ENCODE assay signal across 11 cellular contexts in genomic region chr6:2850480-2851150, GRCh38. TPM values are rescaled to one million over a fixed set of nuclear protein-coding genes. Genes with fewer than 3 reads are reported as not detected.
DNase-seq lines count a peak whose midpoint lies in the region; ATAC-seq, FAIRE-seq and TF ChIP-seq lines count a peak whose summit lies in the region.
"Had no signal": no experiment of that assay in that cellular context is flagged by ENCODE, and none has a peak within 500 bp of the region (broad histone marks: within the 10 kb centered on the region; RNA-seq: fewer than 3 reads in every experiment).

No MANE protein-coding gene starts in this region.

- in situ Hi-C loops in IMR-90 (cut with MboI; ENCODE audit: low sequenced_read_pairs), result no loop called here
- in situ Hi-C loops in GM12878 (cut with MboI), result no loop called here

- H2BK20ac ChIP-seq in IMR-90 (ENCODE audit: low read depth, low read length), result peak overlapping the region; percentile 68

- H3K14ac ChIP-seq in IMR-90 (replicated peaks; ENCODE audit: low read depth, low read length), result peak overlapping the region; percentile 82

- H3K4me3 Mint-ChIP-seq in CD4-positive, alpha-beta memory T cell, result no peak overlapping the region
- H3K4me3 Mint-ChIP-seq in mesothelial cell of epicardium, result no peak overlapping the region
- H3K4me3 Mint-ChIP-seq: neural progenitor cell had no signal

- no peak for FAIRE-seq in GM12878 (lab: Jason Lieb, UNC)

- H3K4me2 ChIP-seq in IMR-90 (ENCODE audit: low read depth, low read length) (peak overlapping the region; percentile 33), GM12878 (ENCODE audit: control insufficient read depth, insufficient read depth) (no peak overlapping the region)
- H3K4me2 ChIP-seq: neural progenitor cell had no signal

- TF ChIP-seq RAD21 in IMR-90 (IDR thresholded peaks at IDR 0.05; ENCODE audit: low read length) (no peak), GM12878 (IDR thresholded peaks at IDR 0.05; ENCODE audit: insufficient read depth, low read depth, low read length) (no peak)

- H2AK5ac ChIP-seq in IMR-90 (ENCODE audit: low read depth, low read length), result peak overlapping the region; percentile 95

- dilution Hi-C loops in IMR-90 (cut with HindIII; ENCODE audit: low sequenced_read_pairs, unreplicated experiment), result no loop called here

- peak overlapping the region; percentile 66; the same call in 1 of the 2 replicates for H3K23ac ChIP-seq in IMR-90 (ENCODE audit: low read depth, low read length)

- no peaks in the 10 kb centered on the region for H3K36me3 ChIP-seq in CD4-positive, alpha-beta memory T cell (ENCODE audit: insufficient read depth, low read length)
- no peaks in the 10 kb centered on the region for H3K36me3 ChIP-seq in IMR-90 (ENCODE audit: control insufficient read depth, insufficient read depth, low read length)
- H3K36me3 ChIP-seq in GM12878 (ENCODE audit: control insufficient read depth in 2 of 2, insufficient read depth in 2 of 2, low read length in 1 of 2), result no peaks in the 10 kb centered on the region
- H3K36me3 ChIP-seq: neural progenitor cell, uterus had no signal

- SMC1A ChIA-PET in GM12878 (lab: Charles Lee; ENCODE audit: uncharacterized antibody, unreplicated experiment), result interaction anchor here (0.7 to 7.8 kb wide), 17 partner anchors 11 to 102 kb away, joined by 3 to 136 read pairs (median 4); partner anchors contain the start of gene SERPINB9

- H3K9ac ChIP-seq in IMR-90 (ENCODE audit: low read depth, low read length), result peak overlapping the region; percentile 9; the same call in 1 of the 2 replicates
- H3K9ac ChIP-seq in GM12878 (ENCODE audit: control insufficient read depth, insufficient read depth, low read length), result no peak overlapping the region
- H3K9ac ChIP-seq: neural progenitor cell had no signal

- H3K9me1 ChIP-seq in IMR-90 (ENCODE audit: insufficient read depth, low read length), result peaks cover 32% of the 10 kb centered on the region

- peaks cover 0 to 5% (median 0%) of the 10 kb centered on the region in 8 donors for H3K9me3 Mint-ChIP-seq in CD4-positive, alpha-beta memory T cell
- no peaks in the 10 kb centered on the region for H3K9me3 Mint-ChIP-seq in mesothelial cell of epicardium
- H3K9me3 Mint-ChIP-seq: neural progenitor cell had no signal

- no peak overlapping the region for H3K27ac ChIP-seq in CD4-positive, alpha-beta memory T cell (ENCODE audit: low read depth, low read length)
- H3K27ac ChIP-seq in IMR-90 (ENCODE audit: insufficient read depth, low read length) (peak overlapping the region; percentile 75), GM12878 (ENCODE audit: control insufficient read depth, insufficient read depth) (no peak overlapping the region)
- H3K27ac ChIP-seq: neural progenitor cell had no signal

- H4K91ac ChIP-seq in IMR-90 (ENCODE audit: insufficient read depth, low read depth, low read length), result peak overlapping the region; percentile 89

- H3K4ac ChIP-seq in IMR-90 (ENCODE audit: low read depth, low read length), result peak overlapping the region; percentile 78

- no peaks in the 10 kb centered on the region for H3K9me3 ChIP-seq in CD4-positive, alpha-beta memory T cell (ENCODE audit: control insufficient read depth in 1 of 2, low read length in 2 of 2)
- H3K9me3 ChIP-seq in IMR-90 (ENCODE audit: control insufficient read depth, insufficient read depth, low read length) (no peaks in the 10 kb centered on the region), GM12878 (replicated peaks; ENCODE audit: control insufficient read depth, insufficient read depth, low read length) (peaks cover 2% of the 10 kb centered on the region; the same call in 1 of the 3 replicates)
- H3K9me3 ChIP-seq: uterus had no signal

- TF ChIP-seq CTCF in IMR-90 (conservative IDR thresholded peaks at IDR 0.05; ENCODE audit: low read depth, low read length) (no peak), GM12878 (IDR thresholded peaks at IDR 0.05 in 2 of 3, conservative IDR thresholded peaks at IDR 0.05 in 1 of 3; ENCODE audit: control insufficient read depth in 2 of 3, extremely low read depth in 1 of 3, insufficient read depth in 1 of 3, low read depth in 3 of 3, low read length in 3 of 3) (no peak), mesothelial cell of epicardium (IDR thresholded peaks at IDR 0.05; ENCODE audit: unreplicated experiment) (no peak)

- RAD21 ChIA-PET in GM12878 (lab: Charles Lee; ENCODE audit: unreplicated experiment), result interaction anchor here (0.8 to 2.3 kb wide), 9 partner anchors 9 to 139 kb away, joined by 3 to 13 read pairs (median 4); partner anchors contain the start of genes SERPINB1 and WRNIP1

- no peaks in the 10 kb centered on the region for H3K79me2 ChIP-seq in GM12878 (ENCODE audit: control insufficient read depth, insufficient read depth, low read length)

- peaks cover 60% of the 10 kb centered on the region for H3K4me1 ChIP-seq in CD4-positive, alpha-beta memory T cell (ENCODE audit: insufficient read depth, low read length)
- H3K4me1 ChIP-seq in IMR-90 (ENCODE audit: control insufficient read depth, insufficient read depth, low read length) (peaks cover 28% of the 10 kb centered on the region), GM12878 (ENCODE audit: control insufficient read depth, insufficient read depth, low read length) (peaks cover 33% of the 10 kb centered on the region)
- H3K4me1 ChIP-seq: uterus had no signal

- POLR2A ChIA-PET in CD4-positive, alpha-beta memory T cell (lab: Charles Lee; ENCODE audit: partially characterized antibody), result interaction anchor here (0.8 to 4.3 kb wide), 6 partner anchors 9 to 139 kb away, joined by 3 to 29 read pairs (median 5); partner anchors contain the start of genes SERPINB1 and SERPINB9
- POLR2A ChIA-PET in IMR-90 (lab: Charles Lee; ENCODE audit: unreplicated experiment) (interaction anchor here (0.9 kb wide), 1 partner anchor 9 kb away, joined by 3 read pairs; the partner anchor contains the start of gene SERPINB1), GM12878 (lab: Charles Lee) (interaction anchor here (0.7 to 1.7 kb wide), 7 partner anchors 12 to 139 kb away, joined by 3 to 6 read pairs (median 4); no protein-coding TSS in a partner anchor)

- H2AK9ac ChIP-seq in IMR-90 (replicated peaks; ENCODE audit: low read depth, low read length, poor library complexity), result no peak overlapping the region

- CTCF ChIA-PET in CD4-positive, alpha-beta memory T cell (lab: Charles Lee; ENCODE audit: partially characterized antibody), result interaction anchor here (0.5 to 11.3 kb wide), 13 partner anchors 9 to 504 kb away, joined by 3 to 223 read pairs (median 4); partner anchors contain the start of gene SERPINB1
- CTCF ChIA-PET in IMR-90 (lab: Yijun Ruan, JAX) (interaction anchor here (0.6 to 2.5 kb wide), 5 partner anchors 53 to 138 kb away, joined by 4 to 10 read pairs (median 7); no protein-coding TSS in a partner anchor), GM12878 (lab: Yijun Ruan, JAX) (interaction anchor here (0.6 to 2.7 kb wide), 15 partner anchors 10 to 140 kb away, joined by 3 to 23 read pairs (median 4); partner anchors contain the start of gene SERPINB1)

- H4K20me1 ChIP-seq in IMR-90 (ENCODE audit: insufficient read depth, low read length) (no peaks in the 10 kb centered on the region), GM12878 (ENCODE audit: control insufficient read depth, insufficient read depth) (no peaks in the 10 kb centered on the region)

- peak overlapping the region; percentile 66 for H2AFZ ChIP-seq in IMR-90 (replicated peaks; ENCODE audit: low read length, poor library complexity)
- no peak overlapping the region for H2AFZ ChIP-seq in GM12878 (ENCODE audit: control insufficient read depth, low read depth, low read length)
- H2AFZ ChIP-seq: neural progenitor cell had no signal

- peaks cover 39 to 68% (median 56%) of the 10 kb centered on the region in 4 donors for H3K4me1 Mint-ChIP-seq in CD4-positive, alpha-beta memory T cell
- peaks cover 44% of the 10 kb centered on the region for H3K4me1 Mint-ChIP-seq in mesothelial cell of epicardium

- H3K27me3 ChIP-seq in CD4-positive, alpha-beta memory T cell (ENCODE audit: insufficient read depth, low read length), result no peaks in the 10 kb centered on the region
- H3K27me3 ChIP-seq in IMR-90 (ENCODE audit: control insufficient read depth, insufficient read depth, low read length) (no peaks in the 10 kb centered on the region), GM12878 (replicated peaks in 1 of 2; ENCODE audit: control insufficient read depth in 2 of 2, insufficient read depth in 2 of 2, low read length in 1 of 2) (no peaks in the 10 kb centered on the region)
- H3K27me3 ChIP-seq: neural progenitor cell, uterus had no signal

- peak overlapping the region; percentile 93; the same call in 2 of the 3 replicates for H2BK15ac ChIP-seq in IMR-90 (ENCODE audit: low read depth, low read length)

- H3K36me3 Mint-ChIP-seq in CD4-positive, alpha-beta memory T cell, result peaks cover 3 to 4% of the 10 kb centered on the region in 2 donors
- no peaks in the 10 kb centered on the region for H3K36me3 Mint-ChIP-seq in mesothelial cell of epicardium
- H3K36me3 Mint-ChIP-seq: neural progenitor cell had no signal

- no peak for TF ChIP-seq EP300 in GM12878 (IDR thresholded peaks at IDR 0.05; ENCODE audit: borderline replicate concordance in 1 of 2, control insufficient read depth in 1 of 2, low read depth in 2 of 2, low read length in 2 of 2)

- peak overlapping the region; percentile 65 for H2BK5ac ChIP-seq in IMR-90 (ENCODE audit: low read depth, low read length, poor library complexity, severe bottlenecking)

- no TSS peak for BruUV-seq in IMR-90 (replicated peaks; lab: Mats Ljungman, UMichigan)
- BruUV-seq in GM12878 (replicated peaks; lab: Mats Ljungman, UMichigan), result no TSS peak

- peak overlapping the region; percentile 95 for H4K5ac ChIP-seq in IMR-90 (ENCODE audit: low read depth, low read length)

- peak overlapping the region; percentile 83 to 92 for H4K8ac ChIP-seq in IMR-90 (ENCODE audit: low read depth in 2 of 2, low read length in 2 of 2)

- TF ChIP-seq POLR2A in IMR-90 (IDR thresholded peaks at IDR 0.05; ENCODE audit: low read depth, low read length) (no peak), GM12878 (IDR thresholded peaks at IDR 0.05; ENCODE audit: low read depth, low read length) (no peak)

- H3K27ac Mint-ChIP-seq in CD4-positive, alpha-beta memory T cell, result peak overlapping the region; percentile 41 to 81 (median 59)
- peak overlapping the region; percentile 97 for H3K27ac Mint-ChIP-seq in mesothelial cell of epicardium

- peak overlapping the region; percentile 83 for H3K18ac ChIP-seq in IMR-90 (ENCODE audit: low read depth, low read length)

- intact Hi-C loops in CD4-positive, alpha-beta memory T cell (cut with micrococcal nuclease), result no loop called here
- intact Hi-C loops in IMR-90 (cut with micrococcal nuclease) (no loop called here), GM12878 (cut with micrococcal nuclease; ENCODE audit: unreplicated experiment) (no loop called here)

- no peaks in the 10 kb centered on the region for H3K27me3 Mint-ChIP-seq in CD4-positive, alpha-beta memory T cell
- no peaks in the 10 kb centered on the region for H3K27me3 Mint-ChIP-seq in mesothelial cell of epicardium (ENCODE audit: low read depth)

- peak overlapping the region; percentile 96 for H2BK120ac ChIP-seq in IMR-90 (ENCODE audit: low read depth, low read length)

- no peak overlapping the region for H3K4me3 ChIP-seq in CD4-positive, alpha-beta memory T cell (ENCODE audit: low read length in 2 of 2)
- no peak overlapping the region for H3K4me3 ChIP-seq in IMR-90 (ENCODE audit: insufficient read depth, low read depth, low read length)
- H3K4me3 ChIP-seq in GM12878, result no peak overlapping the region
- H3K4me3 ChIP-seq: neural progenitor cell, uterus had no signal

- peaks cover 0 to 27% of the 10 kb centered on the region in 2 experiments; a peak in 2 of 4 replicates for H3K79me1 ChIP-seq in IMR-90 (ENCODE audit: low read depth in 1 of 2, low read length in 2 of 2)

- WGBS in IMR-90 (ENCODE audit: extremely low coverage in 2 of 2, insufficient read length in 1 of 2), 2 experiments, result no CpG with 5 or more reads among the region's 5 CpGs
- 52% methylated on average over 5 of the region's 5 CpGs for WGBS in GM12878 (ENCODE audit: insufficient coverage, insufficient replicate concordance, low lambda C conversion rate, missing lambda C conversion rate)

- ATAC-seq in IMR-90 (ENCODE audit: low read depth) (peak; percentile 31), GM12878 (no peak), GM18907 (IDR thresholded peaks at IDR 0.05; ENCODE audit: unreplicated experiment) (no peak), HG02973 (IDR thresholded peaks at IDR 0.05; ENCODE audit: unreplicated experiment) (no peak)

- peak overlapping the region; percentile 30; the same call in 1 of the 2 replicates for H3K56ac ChIP-seq in IMR-90 (ENCODE audit: extremely low read depth, insufficient read depth, low read length)

- DNase-seq in CD4-positive, alpha-beta memory T cell, result no peak
- peak; percentile 58 for DNase-seq in IMR-90
- DNase-seq in GM12878 (ENCODE audit: low read depth, low spot score), result no peak
- DNase-seq in mesothelial cell of epicardium (ENCODE audit: low spot score in 2 of 2, unreplicated experiment in 2 of 2), result no peak
- no peak for DNase-seq in 8988T
- no peak for DNase-seq in midbrain (lab: John Stamatoyannopoulos, UW)
- DNase-seq: DMS153, uterus had no signal

RNA-seq across cellular contexts. Expression of gene SERPINB1, which starts 9.0 kb away (rescaled TPM):
- total RNA-seq in CD4-positive, alpha-beta memory T cell, result 10 to 100 TPM; 56.7 to 58.0 TPM
- polyA plus RNA-seq in CD4-positive, alpha-beta memory T cell, result 100 to 1,000 TPM; 126 to 159 TPM
- 6.1 TPM in 2 replicates for total RNA-seq in IMR-90 (2012; rRNA removed)
- 7.0 and 9.1 TPM in 2 replicates for polyA plus RNA-seq in IMR-90 (2012; rRNA removed)
- polyA plus RNA-seq in IMR-90 (2012; cell fraction: cytosol; rRNA removed), result 2.8 and 2.9 TPM in 2 replicates
- 1.4 and 6.8 TPM in 2 replicates for polyA plus RNA-seq in IMR-90 (2012; cell fraction: nucleus; rRNA removed; ENCODE audit: low replicate concordance)
- 0.67 and 1.0 TPM in 2 replicates for total RNA-seq in GM12878 (2013; cell fraction: nucleolus; rRNA removed)
- total RNA-seq in GM12878 (2014; rRNA removed), result 0.45 and 0.65 TPM in 2 replicates
- 0.67 and 0.88 TPM in 2 replicates for total RNA-seq in GM12878 (2014; rRNA removed; fragmentation: Illumina TruSeq; extraction: Trizol)
- 1.6 TPM in 2 replicates for total RNA-seq in GM12878 (2021)
- 0.76 TPM for polyA plus RNA-seq in GM12878 (2011; ENCODE audit: low read depth)
- polyA plus RNA-seq in GM12878 (2011; rRNA removed), result 2.4 and 3.5 TPM in 2 replicates
- 0.88 and 0.99 TPM in 2 replicates for polyA plus RNA-seq in GM12878 (2011; cell fraction: cytosol; rRNA removed)
- polyA plus RNA-seq in GM12878 (2011; cell fraction: nucleus; rRNA removed), result 0.90 and 1.3 TPM in 2 replicates
- 1.3 and 2.3 TPM in 2 replicates for polyA plus RNA-seq in GM12878 (2012)
- polyA plus RNA-seq in GM12878 (2014; fragmentation: Illumina TruSeq; extraction: Trizol), result 1.1 and 3.2 TPM in 2 replicates
- polyA plus RNA-seq in GM12878 (2014; fragmentation: Nextera tagmentation; extraction: Ambion mirVana), result 1 to 10 TPM in 1 of 2 experiments, under 1 TPM in 1; 0.82 to 1.8 TPM
- 0.71 and 0.85 TPM in 2 replicates for polyA plus RNA-seq in GM12878 (2014; rRNA removed)
- under 1 TPM; 0.67 to 0.72 TPM for polyA plus RNA-seq in GM12878 (2016; fragmentation: Nextera tagmentation; extraction: Ambion mirVana)
- polyA minus RNA-seq in GM12878 (2011; rRNA and poly(A)+ RNA removed), result 1.1 and 1.8 TPM in 2 replicates
- 1.2 and 1.6 TPM in 2 replicates for polyA minus RNA-seq in GM12878 (2011; cell fraction: cytosol; rRNA and poly(A)+ RNA removed)
- polyA minus RNA-seq in GM12878 (2011; cell fraction: nucleus; rRNA and poly(A)+ RNA removed), result 0.85 and 1.1 TPM in 2 replicates
- total RNA-seq in mesothelial cell of epicardium, result 18.5 to 20.3 TPM (median 19.5 TPM) in 3 replicates

RNA-seq across cellular contexts. Expression of gene SERPINB9, which starts 52.5 kb away (rescaled TPM):
- total RNA-seq in CD4-positive, alpha-beta memory T cell, result 10 to 100 TPM; 83.2 to 88.5 TPM
- 10 to 100 TPM; 20.4 to 41.0 TPM for polyA plus RNA-seq in CD4-positive, alpha-beta memory T cell
- total RNA-seq in IMR-90 (2012; rRNA removed) (2.3 and 2.5 TPM in 2 replicates), GM12878 (2014; rRNA removed) (4.7 and 5.6 TPM in 2 replicates), GM12878 (2014; rRNA removed; fragmentation: Illumina TruSeq; extraction: Trizol) (5.4 and 5.5 TPM in 2 replicates), GM12878 (2021) (5.8 and 6.1 TPM in 2 replicates), mesothelial cell of epicardium (28.2 to 30.9 TPM (median 30.6 TPM) in 3 replicates)
- polyA plus RNA-seq in IMR-90 (2012; rRNA removed) (2.2 and 2.3 TPM in 2 replicates), GM12878 (2011; rRNA removed) (133 and 141 TPM in 2 replicates), GM12878 (2014; fragmentation: Illumina TruSeq; extraction: Trizol) (6.7 and 7.3 TPM in 2 replicates), GM12878 (2014; fragmentation: Nextera tagmentation; extraction: Ambion mirVana) (1 to 10 TPM; 2.0 to 3.7 TPM), GM12878 (2014; rRNA removed) (3.8 and 5.9 TPM in 2 replicates), GM12878 (2016; fragmentation: Nextera tagmentation; extraction: Ambion mirVana) (1 to 10 TPM; 4.1 to 4.2 TPM)
- polyA plus RNA-seq in IMR-90 (2012; cell fraction: cytosol; rRNA removed), result 1.1 and 1.5 TPM in 2 replicates
- 1.1 and 3.5 TPM in 2 replicates for polyA plus RNA-seq in IMR-90 (2012; cell fraction: nucleus; rRNA removed; ENCODE audit: low replicate concordance)
- 63.2 and 66.0 TPM in 2 replicates for total RNA-seq in GM12878 (2013; cell fraction: nucleolus; rRNA removed)
- polyA plus RNA-seq in GM12878 (2011; ENCODE audit: low read depth), result 7.8 TPM
- polyA plus RNA-seq in GM12878 (2011; cell fraction: cytosol; rRNA removed), result 94.6 and 110 TPM in 2 replicates
- polyA plus RNA-seq in GM12878 (2011; cell fraction: nucleus; rRNA removed), result 35.5 and 39.0 TPM in 2 replicates
- polyA plus RNA-seq in GM12878 (2012), result 11.4 and 20.4 TPM in 2 replicates
- polyA minus RNA-seq in GM12878 (2011; rRNA and poly(A)+ RNA removed), result 135 and 152 TPM in 2 replicates
- polyA minus RNA-seq in GM12878 (2011; cell fraction: cytosol; rRNA and poly(A)+ RNA removed), result 57.1 and 64.0 TPM in 2 replicates
- polyA minus RNA-seq in GM12878 (2011; cell fraction: nucleus; rRNA and poly(A)+ RNA removed), result 21.2 and 30.0 TPM in 2 replicates
